In genomic region chr17:57536789-57537523, GRCh38 we compare ENCODE assay signal across 10 cellular contexts.
DNase-seq lines count a peak whose midpoint lies in the region; ATAC-seq and TF ChIP-seq lines count a peak whose summit lies in the region.
"Had no signal": no experiment of that assay in that cellular context is flagged by ENCODE, and none has a peak within 500 bp of the region (broad histone marks: within the 10 kb centered on the region; RNA-seq: fewer than 3 reads in every experiment).

No MANE protein-coding gene starts in this region.

- intact Hi-C loops in activated naive CD4-positive, alpha-beta T cell treated with anti-CD3 and anti-CD28 coated beads for 36 hours (cut with micrococcal nuclease) = loop anchor here (5.0 kb wide), 1 partner anchor 95 kb away; no protein-coding TSS in a partner anchor
- intact Hi-C loops in spleen (cut with DNase I; ENCODE audit: low total_unique reads) = no loop called here

- 84 to 93% methylated on average over 4 to 10 of the region's 10 CpGs for WGBS in endodermal cell (ENCODE audit: insufficient coverage in 1 of 2, insufficient read length in 1 of 2), 2 experiments
- 73 to 78% (median 77%) methylated on average over 10 of the region's 10 CpGs for WGBS in spleen, 5 donors

- H3K4me3 Mint-ChIP-seq in activated naive CD4-positive, alpha-beta T cell treated with anti-CD3 and anti-CD28 coated beads for 36 hours = peak overlapping the region; percentile 28
- H3K4me3 Mint-ChIP-seq in T-helper 17 cell (peak overlapping the region; percentile 41), endodermal cell (no peak overlapping the region)
- H3K4me3 Mint-ChIP-seq: activated T-cell treated with anti-CD3 and anti-CD28 coated beads, Interleukin-2, amount 50 U/mL, for 4 hours had no signal

- H3K4me3 ChIP-seq in endodermal cell (ENCODE audit: low read length) (no peak overlapping the region), spleen (no peak overlapping the region)

- H3K36me3 ChIP-seq in endodermal cell (ENCODE audit: control insufficient read depth, insufficient read depth, low read length) (no peaks in the 10 kb centered on the region), spleen (peaks cover 0 to 5% (median 0%) of the 10 kb centered on the region in 6 donors)

- no peak overlapping the region for H3K9ac ChIP-seq in endodermal cell (ENCODE audit: extremely low read depth, low read length, poor library complexity, severe bottlenecking)

- H3K9me3 ChIP-seq in T-helper 17 cell (ENCODE audit: control insufficient read depth, low read length, poor library complexity, severe bottlenecking) (no peaks in the 10 kb centered on the region), endodermal cell (ENCODE audit: control insufficient read depth, low read length) (no peaks in the 10 kb centered on the region), spleen (no peaks in the 10 kb centered on the region)

- no peaks in the 10 kb centered on the region for H3K27me3 Mint-ChIP-seq in activated naive CD4-positive, alpha-beta T cell treated with anti-CD3 and anti-CD28 coated beads for 36 hours (ENCODE audit: low read depth)
- H3K27me3 Mint-ChIP-seq in T-helper 17 cell (no peaks in the 10 kb centered on the region), endodermal cell (ENCODE audit: insufficient read depth) (peaks cover 30% of the 10 kb centered on the region)

- H3K27me3 ChIP-seq in endodermal cell (ENCODE audit: control insufficient read depth, insufficient read depth, low read length, poor library complexity, severe bottlenecking) (peaks cover 24% of the 10 kb centered on the region), spleen (replicated peaks in 1 of 7) (no peaks in the 10 kb centered on the region)

- CTCF ChIA-PET in activated naive CD4-positive, alpha-beta T cell treated with anti-CD3 and anti-CD28 coated beads for 36 hours (lab: Charles Lee) = interaction anchor here (0.8 kb wide), 1 partner anchor 15 kb away, joined by 3 read pairs; no protein-coding TSS in a partner anchor

- H3K27ac ChIP-seq in endodermal cell (ENCODE audit: low read depth, low read length) (peak overlapping the region; percentile 98), spleen (peak overlapping the region in 5 of 8 donors; percentile 53 to 75 (median 63))

- ATAC-seq in activated naive CD4-positive, alpha-beta T cell treated with anti-CD3 and anti-CD28 coated beads, Interleukin-2, amount 50 U/mL, for 72 hours = no peak
- ATAC-seq in T-helper 17 cell = no peak
- ATAC-seq in GM18505 (IDR thresholded peaks at IDR 0.05; ENCODE audit: unreplicated experiment) = no peak

- H3K4me1 ChIP-seq in endodermal cell (ENCODE audit: control insufficient read depth, insufficient read depth, low read length) (peaks cover 23% of the 10 kb centered on the region), spleen (peaks cover 7 to 71% (median 44%) of the 10 kb centered on the region in 6 donors)

- TF ChIP-seq POLR2A in spleen (IDR thresholded peaks at IDR 0.05) (no peak), GM18505 (IDR thresholded peaks at IDR 0.05; ENCODE audit: borderline replicate concordance, extremely low read depth, insufficient read depth, insufficient read length) (no peak)

- no peaks in the 10 kb centered on the region for H3K9me3 Mint-ChIP-seq in activated naive CD4-positive, alpha-beta T cell treated with anti-CD3 and anti-CD28 coated beads for 36 hours
- no peaks in the 10 kb centered on the region for H3K9me3 Mint-ChIP-seq in activated naive CD4-positive, alpha-beta T cell treated with anti-CD3 and anti-CD28 coated beads, Interleukin-2, amount 50 U/mL, for 72 hours
- H3K9me3 Mint-ChIP-seq in endodermal cell = peaks cover 2% of the 10 kb centered on the region
- H3K9me3 Mint-ChIP-seq: activated T-cell treated with anti-CD3 and anti-CD28 coated beads, Interleukin-2, amount 50 U/mL, for 4 hours had no signal

- TF ChIP-seq CTCF in endodermal cell (conservative IDR thresholded peaks at IDR 0.05) (no peak), spleen (IDR thresholded peaks at IDR 0.05 in 8 of 11, conservative IDR thresholded peaks at IDR 0.05 in 3 of 11) (no peak)

- DNase-seq in activated naive CD4-positive, alpha-beta T cell treated with anti-CD3 and anti-CD28 coated beads for 36 hours = no peak
- DNase-seq in activated naive CD4-positive, alpha-beta T cell treated with anti-CD3 and anti-CD28 coated beads, Interleukin-2, amount 50 U/mL, for 72 hours (ENCODE audit: low spot score in 2 of 2) = no peak
- no peak for DNase-seq in T-helper 17 cell
- no peak for DNase-seq in endodermal cell
- no peak for DNase-seq in spleen
- DNase-seq in LoVo (ENCODE audit: low spot score) = no peak
- DNase-seq in GM19238 (ENCODE audit: insufficient read length, low spot score) = no peak
- DNase-seq: activated T-cell treated with anti-CD3 and anti-CD28 coated beads, Interleukin-2, amount 50 U/mL, for 4 hours; mammary epithelial cell had no signal

- no peak overlapping the region for H3K27ac Mint-ChIP-seq in activated naive CD4-positive, alpha-beta T cell treated with anti-CD3 and anti-CD28 coated beads for 36 hours
- H3K27ac Mint-ChIP-seq in activated naive CD4-positive, alpha-beta T cell treated with anti-CD3 and anti-CD28 coated beads, Interleukin-2, amount 50 U/mL, for 72 hours = peak overlapping the region in 1 of 2 donors; percentile 63
- H3K27ac Mint-ChIP-seq in T-helper 17 cell (peak overlapping the region; percentile 19), endodermal cell (no peak overlapping the region)

- no peaks in the 10 kb centered on the region for H3K36me3 Mint-ChIP-seq in activated naive CD4-positive, alpha-beta T cell treated with anti-CD3 and anti-CD28 coated beads for 36 hours (ENCODE audit: low read depth)
- no peaks in the 10 kb centered on the region for H3K36me3 Mint-ChIP-seq in activated naive CD4-positive, alpha-beta T cell treated with anti-CD3 and anti-CD28 coated beads, Interleukin-2, amount 50 U/mL, for 72 hours
- H3K36me3 Mint-ChIP-seq in T-helper 17 cell (ENCODE audit: low read depth) = no peaks in the 10 kb centered on the region
- peaks cover 8% of the 10 kb centered on the region for H3K36me3 Mint-ChIP-seq in endodermal cell (ENCODE audit: low read depth)

- peaks cover 29% of the 10 kb centered on the region for H3K4me1 Mint-ChIP-seq in activated naive CD4-positive, alpha-beta T cell treated with anti-CD3 and anti-CD28 coated beads for 36 hours (ENCODE audit: low read depth)
- peaks cover 17% of the 10 kb centered on the region for H3K4me1 Mint-ChIP-seq in T-helper 17 cell
- H3K4me1 Mint-ChIP-seq in endodermal cell = peaks cover 51% of the 10 kb centered on the region
